In the genomic region with DNA sequence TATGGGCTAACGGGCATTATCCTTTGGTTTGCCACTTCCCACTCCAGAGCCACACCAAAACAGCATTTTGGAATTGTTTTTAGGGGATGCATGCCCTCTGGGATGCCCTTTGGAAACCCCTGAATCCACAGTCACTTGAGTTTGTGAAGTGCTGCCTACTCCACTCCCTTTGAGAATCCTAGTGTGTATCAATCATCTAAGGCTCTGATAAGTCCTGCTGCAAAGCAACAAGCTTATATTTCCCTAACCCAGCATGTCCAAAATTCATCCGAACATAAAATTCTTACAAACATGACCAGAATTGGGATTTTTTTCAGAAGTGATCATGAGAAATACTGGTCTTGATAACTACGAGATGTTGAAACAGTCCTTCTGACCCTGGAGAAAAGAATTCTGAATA, we compare ENCODE assay signal across 19 cellular contexts.
"Had no signal": no experiment of that assay in that cellular context is flagged by ENCODE, and none has a peak within 500 bp of the region (broad histone marks: within the 10 kb centered on the region; RNA-seq: fewer than 3 reads in every experiment).

No MANE protein-coding gene starts in this region.

- DNase-seq: Karpas-422, KG1, MM.1S, NCI-H1092 treated with DMSO at 0.1 percent for 48 hours, NCI-H1417, NCI-H146, NCI-H1694 treated with DMSO at 0.1 percent for 48 hours, NCI-H1930, NCI-H2081, NCI-H2107, NCI-H2227 treated with DMSO at 0.1 percent for 48 hours, NCI-H524, NCI-H526 treated with DMSO at 0.1 percent for 48 hours, NCI-H748 treated with DMSO at 0.1 percent for 48 hours, RPMI8226, SHP77, SK-N-SH, SW 1271 had no signal

- H3K9me3 ChIP-seq: SK-N-SH had no signal

- H3K4me2 ChIP-seq: SK-N-SH had no signal

- FAIRE-seq: RCC 7860 had no signal

- H3K9ac ChIP-seq: SK-N-SH had no signal
